Comparison of ENCODE assay signal across 9 cellular contexts in genomic region chr18:46152808-46153617, GRCh38. TPM values are rescaled to one million over a fixed set of nuclear protein-coding genes. Genes with fewer than 3 reads are reported as not detected.
DNase-seq lines count a peak whose midpoint lies in the region; ATAC-seq, FAIRE-seq and TF ChIP-seq lines count a peak whose summit lies in the region.
"Had no signal": no experiment of that assay in that cellular context is flagged by ENCODE, and none has a peak within 500 bp of the region (broad histone marks: within the 10 kb centered on the region; RNA-seq: fewer than 3 reads in every experiment).

No MANE protein-coding gene starts in this region.

- WGBS in psoas muscle, 3 donors: 9 to 30% (median 17%) methylated on average over 8 of the region's 8 CpGs

- peak overlapping the region; percentile 54 for H3K4me3 ChIP-seq in psoas muscle

- H3K27ac ChIP-seq in epithelial cell of prostate: peak overlapping the region; percentile 75
- peak overlapping the region; percentile 98 for H3K27ac ChIP-seq in psoas muscle

- no peaks in the 10 kb centered on the region for H3K27me3 ChIP-seq in psoas muscle (ENCODE audit: insufficient read depth in 3 of 3, low read length in 2 of 3)

- H3K9me3 ChIP-seq in psoas muscle: no peaks in the 10 kb centered on the region

- ATAC-seq in psoas muscle (peak; percentile 83 to 88 (median 85)), GM19324 (IDR thresholded peaks at IDR 0.05; ENCODE audit: low FRiP score, unreplicated experiment) (no peak)

- TF ChIP-seq CTCF in psoas muscle (IDR thresholded peaks at IDR 0.05): no peak

- H3K4me1 ChIP-seq in psoas muscle: peaks cover 46% of the 10 kb centered on the region

- intact Hi-C loops in psoas muscle (cut with DNase I): no loop called here

- DNase-seq in NCI-H524 treated with DMSO at 0.1 percent for 48 hours (lab: John Stamatoyannopoulos, UW) (peak; percentile 38), epithelial cell of prostate (ENCODE audit: low read depth, low spot score) (peak; percentile 59), psoas muscle (peak; percentile 57 to 82), GDM1 (lab: John Stamatoyannopoulos, UW) (no peak)
- no peak for DNase-seq in stimulated activated CD4-positive, alpha-beta T cell treated with anti-CD3 and anti-CD28 coated beads, Interleukin-15, amount 100 ng/mL, for 24 hours
- DNase-seq in stimulated activated CD4-positive, alpha-beta T cell treated with anti-CD3 and anti-CD28 coated beads, Interleukin-12 subunit alpha, Interleukin-12 subunit beta, amount 100 ng/mL, for 4 hours: no peak
- DNase-seq: activated T-cell treated with anti-CD3 and anti-CD28 coated beads, Interleukin-2, amount 50 U/mL, for 24 hours had no signal

- peak; percentile 94 for FAIRE-seq in G401.6 (lab: Jason Lieb, UNC)

- no peaks in the 10 kb centered on the region for H3K36me3 ChIP-seq in psoas muscle (ENCODE audit: insufficient read depth in 1 of 2, low read depth in 1 of 2)

RNA-seq across cellular contexts. Expression of gene HAUS1, which starts 48.8 kb away (rescaled TPM):
- total RNA-seq in psoas muscle: 1 to 10 TPM; 2.8 to 7.5 (median 4.8) TPM
- 10 to 100 TPM in 1 of 3 donors, 1 to 10 TPM in 2; 6.3 to 16.3 (median 9.0) TPM for polyA plus RNA-seq in psoas muscle

RNA-seq across cellular contexts. Expression of gene ATP5F1A, which starts 54.9 kb away (rescaled TPM):
- total RNA-seq in psoas muscle: 1,000 to 10,000 TPM in 1 of 4 donors, 100 to 1,000 TPM in 3; 654 to 1,102 (median 753) TPM
- polyA plus RNA-seq in psoas muscle: 100 to 1,000 TPM; 754 to 939 (median 892) TPM

Comparison
In these comparisons a context has a peak if more than half of its experiments do, and no peak if none do; other contexts are left out.
1. DNase-seq: peak in NCI-H524 treated with DMSO at 0.1 percent for 48 hours (single experiment), epithelial cell of prostate (single experiment) and psoas muscle (2 of 2); none in stimulated activated CD4-positive, alpha-beta T cell treated with anti-CD3 and anti-CD28 coated beads, Interleukin-15, amount 100 ng/mL, for 24 hours (single experiment), stimulated activated CD4-positive, alpha-beta T cell treated with anti-CD3 and anti-CD28 coated beads, Interleukin-12 subunit alpha, Interleukin-12 subunit beta, amount 100 ng/mL, for 4 hours (single experiment) and GDM1 (single experiment).